8 cellular contexts compared by ENCODE assay signal in genomic region chr16:10964039-10964890, GRCh38. TPM values are rescaled to one million over a fixed set of nuclear protein-coding genes. Genes with fewer than 3 reads are reported as not detected.
A peak's percentile ranks its signal among the peaks of the same experiment; 100 is the strongest.
DNase-seq lines count a peak whose midpoint lies in the region; ATAC-seq lines count a peak whose summit lies in the region.

No MANE protein-coding gene starts in this region.

- no peak overlapping the region for H3K4me3 ChIP-seq in Karpas-422 (ENCODE audit: low read length)
- peak overlapping the region in 1 of 2 donors; percentile 7 for H3K4me3 ChIP-seq in neuronal stem cell (ENCODE audit: low read length in 2 of 2)

- peaks cover 48% of the 10 kb centered on the region for H3K4me1 Mint-ChIP-seq in activated T-helper 17 cell treated with anti-CD3 and anti-CD28 coated beads, Interleukin-2, amount 50 U/mL, for 72 hours

- no peak overlapping the region for H3K27ac ChIP-seq in Karpas-422 (ENCODE audit: low read length)
- H3K27ac ChIP-seq in neuronal stem cell (replicated peaks; ENCODE audit: low read length), result no peak overlapping the region
- H3K27ac ChIP-seq in substantia nigra (ENCODE audit: low read depth, low read length, poor library complexity, severe bottlenecking), result no peak overlapping the region

- H3K9ac ChIP-seq in Karpas-422 (ENCODE audit: low read length) (no peak overlapping the region), neuronal stem cell (ENCODE audit: low read depth, low read length, poor library complexity) (no peak overlapping the region)

- ATAC-seq in GM19463 (IDR thresholded peaks at IDR 0.05; ENCODE audit: unreplicated experiment), result peak; percentile 38
- ATAC-seq in activated T-helper 17 cell treated with anti-CD3 and anti-CD28 coated beads, Interleukin-2, amount 50 U/mL, for 72 hours (replicated peaks), result peak; percentile 46

- peaks cover 5% of the 10 kb centered on the region; the same call in 1 of the 2 replicates for H3K36me3 ChIP-seq in Karpas-422 (ENCODE audit: insufficient read depth, low read length)
- H3K36me3 ChIP-seq in neuronal stem cell (replicated peaks in 1 of 2; ENCODE audit: control insufficient read depth in 2 of 2, insufficient read depth in 2 of 2, low read length in 2 of 2), result peaks cover 3 to 40% of the 10 kb centered on the region in 2 donors

- no peak overlapping the region for H3K23ac ChIP-seq in neuronal stem cell (ENCODE audit: low read depth, low read length, poor library complexity)

- WGBS in neuronal stem cell (ENCODE audit: extremely low coverage in 2 of 2, insufficient read length in 2 of 2, insufficient replicate concordance in 1 of 2), 2 donors, result no CpG with 5 or more reads among the region's 20 CpGs

- H4K8ac ChIP-seq in neuronal stem cell (ENCODE audit: low read depth, low read length), result no peak overlapping the region

- no peak overlapping the region for H2BK12ac ChIP-seq in neuronal stem cell (ENCODE audit: low read length)

- H3K79me1 ChIP-seq in neuronal stem cell (ENCODE audit: low read depth, low read length), result no peaks in the 10 kb centered on the region

- H2AFZ ChIP-seq in Karpas-422 (ENCODE audit: low read length) (no peak overlapping the region), neuronal stem cell (ENCODE audit: low read length) (peak overlapping the region; percentile 36)

- H3K9me3 ChIP-seq in Karpas-422 (ENCODE audit: low read length), result no peaks in the 10 kb centered on the region
- H3K9me3 ChIP-seq in neuronal stem cell (replicated peaks in 1 of 2; ENCODE audit: control insufficient read depth in 2 of 2, insufficient read depth in 1 of 2, low read depth in 1 of 2, low read length in 2 of 2), result peaks cover 0 to 2% of the 10 kb centered on the region in 2 donors

- H3K4ac ChIP-seq in neuronal stem cell (ENCODE audit: low read length), result no peak overlapping the region

- no peak overlapping the region for H2BK5ac ChIP-seq in neuronal stem cell (ENCODE audit: low read length)

- no peaks in the 10 kb centered on the region for H3K27me3 Mint-ChIP-seq in activated T-helper 17 cell treated with anti-CD3 and anti-CD28 coated beads, Interleukin-2, amount 50 U/mL, for 72 hours

- H3K27ac Mint-ChIP-seq in activated T-helper 17 cell treated with anti-CD3 and anti-CD28 coated beads, Interleukin-2, amount 50 U/mL, for 72 hours, result peak overlapping the region; percentile 99

- H2AK5ac ChIP-seq in neuronal stem cell (ENCODE audit: low read depth, low read length), result no peak overlapping the region

- H2BK120ac ChIP-seq in neuronal stem cell (ENCODE audit: low read depth, low read length), result no peak overlapping the region

- peaks cover 5% of the 10 kb centered on the region for H3K9me3 Mint-ChIP-seq in activated T-helper 17 cell treated with anti-CD3 and anti-CD28 coated beads, Interleukin-2, amount 50 U/mL, for 72 hours

- no peak overlapping the region for H4K91ac ChIP-seq in neuronal stem cell (ENCODE audit: low read depth, low read length, poor library complexity)

- H4K20me1 ChIP-seq in Karpas-422 (ENCODE audit: insufficient read depth, low read depth, low read length), result peaks cover 15% of the 10 kb centered on the region; the same call in 1 of the 2 replicates

- no peaks in the 10 kb centered on the region for H3K9me2 ChIP-seq in Karpas-422 (replicated peaks; ENCODE audit: insufficient read depth, low read length)

- DNase-seq in C1 segment of cervical spinal cord (lab: John Stamatoyannopoulos, UW), result peak in 13 of 14 donors; percentile 5 to 76 (median 63)
- DNase-seq in Karpas-422, result peak; percentile 87
- DNase-seq in RPMI8226, result peak; percentile 82
- peak; percentile 83 for DNase-seq in fibroblast of peridontal ligament (ENCODE audit: extremely low read depth)
- DNase-seq in neuronal stem cell (ENCODE audit: low spot score), result peak; percentile 79
- DNase-seq in substantia nigra (lab: John Stamatoyannopoulos, UW), result peak in 48 of 49 donors; percentile 13 to 84 (median 68)

- no peaks in the 10 kb centered on the region for H3K79me2 ChIP-seq in Karpas-422 (ENCODE audit: low read length)

- H3K36me3 Mint-ChIP-seq in activated T-helper 17 cell treated with anti-CD3 and anti-CD28 coated beads, Interleukin-2, amount 50 U/mL, for 72 hours (ENCODE audit: low read depth), result peaks cover 88% of the 10 kb centered on the region

- no peak overlapping the region for H2BK15ac ChIP-seq in neuronal stem cell (ENCODE audit: low read length)

- no peaks in the 10 kb centered on the region for H3K27me3 ChIP-seq in Karpas-422 (ENCODE audit: low read length)
- no peaks in the 10 kb centered on the region for H3K27me3 ChIP-seq in neuronal stem cell (ENCODE audit: control insufficient read depth in 3 of 3, insufficient read depth in 3 of 3, low read depth in 1 of 3, low read length in 3 of 3)

- H3K4me2 ChIP-seq in Karpas-422 (ENCODE audit: low read depth, low read length, poor library complexity, severe bottlenecking) (no peak overlapping the region), neuronal stem cell (ENCODE audit: insufficient read depth, low read length, poor library complexity, severe bottlenecking) (no peak overlapping the region)

- peaks cover 16% of the 10 kb centered on the region for H3K4me1 ChIP-seq in Karpas-422 (ENCODE audit: low read length)
- peaks cover 2% of the 10 kb centered on the region in 2 donors for H3K4me1 ChIP-seq in neuronal stem cell (ENCODE audit: control insufficient read depth in 2 of 2, insufficient read depth in 1 of 2, low read depth in 1 of 2, low read length in 2 of 2)

- peak overlapping the region; percentile 81 for H3K4me3 Mint-ChIP-seq in activated T-helper 17 cell treated with anti-CD3 and anti-CD28 coated beads, Interleukin-2, amount 50 U/mL, for 72 hours

- peak overlapping the region; percentile 11 for H3K18ac ChIP-seq in neuronal stem cell (ENCODE audit: low read length)

- H3K14ac ChIP-seq in neuronal stem cell (ENCODE audit: low read length), result peak overlapping the region; percentile 12

RNA-seq across cellular contexts. Expression of gene CLEC16A, which starts 19.9 kb away (rescaled TPM):
- total RNA-seq in Karpas-422 (2014; rRNA removed; shearing (Covaris generic); ENCODE audit: low replicate concordance), result 14.4 and 17.4 TPM in 2 replicates
- total RNA-seq in activated T-helper 17 cell treated with anti-CD3 and anti-CD28 coated beads, Interleukin-2, amount 50 U/mL, for 72 hours, result 10 to 100 TPM; 24.3 to 24.8 TPM
- 7.1 TPM for polyA plus RNA-seq in neuronal stem cell (2013, experiment 1 of 2)
- 6.7 TPM for polyA plus RNA-seq in neuronal stem cell (2013, experiment 2 of 2)

RNA-seq across cellular contexts. Expression of gene DEXI, which starts 22.0 kb away (rescaled TPM):
- total RNA-seq in Karpas-422 (2014; rRNA removed; shearing (Covaris generic); ENCODE audit: low replicate concordance), result 40.7 and 59.7 TPM in 2 replicates
- total RNA-seq in activated T-helper 17 cell treated with anti-CD3 and anti-CD28 coated beads, Interleukin-2, amount 50 U/mL, for 72 hours, result 10 to 100 TPM; 22.6 to 24.6 TPM
- polyA plus RNA-seq in neuronal stem cell (2013, experiment 1 of 2), result 25.2 TPM
- 25.3 TPM for polyA plus RNA-seq in neuronal stem cell (2013, experiment 2 of 2)
